ENCODE assay signal across 17 cellular contexts in genomic region chr4:154208424-154208823, GRCh38.
DNase-seq lines count a peak whose midpoint lies in the region; ATAC-seq and TF ChIP-seq lines count a peak whose summit lies in the region.
"Had no signal": no experiment of that assay in that cellular context is flagged by ENCODE, and none has a peak within 500 bp of the region (broad histone marks: within the 10 kb centered on the region; RNA-seq: fewer than 3 reads in every experiment).

No MANE protein-coding gene starts in this region.

- no peak overlapping the region for H2AFZ ChIP-seq in HCT116 (ENCODE audit: low read depth, low read length, poor library complexity, severe bottlenecking)

- H3K27me3 ChIP-seq in HCT116 (ENCODE audit: insufficient read depth, low read length) = no peaks in the 10 kb centered on the region
- H3K27me3 ChIP-seq in SJCRH30 = no peaks in the 10 kb centered on the region
- no peaks in the 10 kb centered on the region for H3K27me3 ChIP-seq in iPS DF 6.9 (ENCODE audit: control insufficient read depth, insufficient read depth, low read length)
- H3K27me3 ChIP-seq: uterus had no signal

- H3K4me3 ChIP-seq in HCT116 (replicated peaks in 1 of 2; ENCODE audit: low read depth in 1 of 2, low read length in 2 of 2) = no peak overlapping the region
- no peak overlapping the region for H3K4me3 ChIP-seq in SJCRH30
- no peak overlapping the region for H3K4me3 ChIP-seq in iPS DF 6.9 (ENCODE audit: low read length)
- H3K4me3 ChIP-seq: uterus had no signal

- H3K36me3 ChIP-seq in HCT116 (ENCODE audit: control insufficient read depth in 1 of 2, insufficient read depth in 2 of 2, low read length in 2 of 2) = no peaks in the 10 kb centered on the region
- H3K36me3 ChIP-seq in SJCRH30 = no peaks in the 10 kb centered on the region
- no peaks in the 10 kb centered on the region for H3K36me3 ChIP-seq in iPS DF 6.9 (ENCODE audit: control insufficient read depth, insufficient read depth, low read length)
- H3K36me3 ChIP-seq: uterus had no signal

- H4K20me1 ChIP-seq in HCT116 (ENCODE audit: insufficient read depth) = no peaks in the 10 kb centered on the region

- no peak for TF ChIP-seq CTCF in HCT116 (IDR thresholded peaks at IDR 0.05 in 2 of 3, conservative IDR thresholded peaks at IDR 0.05 in 1 of 3; ENCODE audit: borderline replicate concordance in 1 of 3, insufficient read depth in 1 of 3, low read depth in 2 of 3, low read length in 2 of 3)

- WGBS in iPS DF 6.9 (ENCODE audit: insufficient coverage, insufficient read length) = no CpG with 5 or more reads among the region's 5 CpGs

- no peak overlapping the region for H3K9ac ChIP-seq in HCT116 (ENCODE audit: low read length)

- H3K4me1 ChIP-seq in HCT116 (ENCODE audit: control insufficient read depth in 1 of 2, insufficient read depth in 2 of 2, low read length in 2 of 2) (peaks cover 0 to 9% of the 10 kb centered on the region in 2 experiments; a peak in 2 of 4 replicates), SJCRH30 (no peaks in the 10 kb centered on the region), iPS DF 6.9 (ENCODE audit: control insufficient read depth, insufficient read depth, low read length) (no peaks in the 10 kb centered on the region)
- H3K4me1 ChIP-seq: uterus had no signal

- ATAC-seq in HCT116 (peak; percentile 78), sciatic nerve (no peak), HG02798 (IDR thresholded peaks at IDR 0.05; ENCODE audit: poor library complexity, unreplicated experiment) (no peak), GM18867 (IDR thresholded peaks at IDR 0.05; ENCODE audit: unreplicated experiment) (no peak)

- H3K9me3 ChIP-seq in HCT116 (ENCODE audit: control insufficient read depth in 1 of 2, insufficient read depth in 1 of 2, low read depth in 1 of 2, low read length in 2 of 2) = no peaks in the 10 kb centered on the region
- no peaks in the 10 kb centered on the region for H3K9me3 ChIP-seq in SJCRH30 (replicated peaks)
- no peaks in the 10 kb centered on the region for H3K9me3 ChIP-seq in iPS DF 6.9 (ENCODE audit: control insufficient read depth, insufficient read depth, low read length)
- H3K9me3 ChIP-seq: uterus had no signal

- DNase-seq in AG20443 (ENCODE audit: low spot score) (peak; percentile 57), HCT116 (ENCODE audit: low read depth, low spot score) (peak; percentile 34), SJCRH30 (peak; percentile 6 to 9), iPS DF 6.9 (ENCODE audit: low read depth, low spot score) (peak; percentile 13), dedifferentiated amniotic fluid mesenchymal stem cell (ENCODE audit: extremely low spot score) (no peak), sciatic nerve (ENCODE audit: low spot score) (no peak)
- DNase-seq: activated CD8-positive, alpha-beta memory T cell treated with anti-CD3 and anti-CD28 coated beads for 24 hours; caudate nucleus; effector CD8-positive, alpha-beta T cell; HCEC 1CT; NCI-H2029 treated with DMSO at 0.1 percent for 48 hours; NCI-H526; nephron progenitor cell; stimulated activated CD4-positive, alpha-beta T cell treated with anti-CD3 and anti-CD28 coated beads, Interleukin-12 subunit alpha, Interleukin-12 subunit beta, amount 100 ng/mL, for 4 hours; uterus had no signal

- no peaks in the 10 kb centered on the region for H3K79me2 ChIP-seq in HCT116 (ENCODE audit: insufficient read depth, low read length)

- no peaks in the 10 kb centered on the region for H3K9me2 ChIP-seq in HCT116 (ENCODE audit: insufficient read depth)

- H3K27ac ChIP-seq in HCT116 (ENCODE audit: low read depth, low read length) (no peak overlapping the region), SJCRH30 (no peak overlapping the region), iPS DF 6.9 (ENCODE audit: low read length) (no peak overlapping the region)
- H3K27ac ChIP-seq: uterus had no signal

- CTCF ChIA-PET in HCT116 (lab: Charles Lee) = no interaction called here

- RAD21 ChIA-PET in HCT116 (lab: Charles Lee; ENCODE audit: low non-redundant PET in 1 of 2, low total read pairs in 2 of 2, uncharacterized antibody in 2 of 2, unreplicated experiment in 2 of 2) = no interaction called here

- no peak for TF ChIP-seq RAD21 in HCT116 (IDR thresholded peaks at IDR 0.05; ENCODE audit: low read depth)

- no TSS peak for BruUV-seq in HCT116 (replicated peaks; lab: Mats Ljungman, UMichigan)

- no peak for TF ChIP-seq POLR2A in HCT116 (IDR thresholded peaks at IDR 0.05; ENCODE audit: borderline replicate concordance, extremely low read depth, insufficient read depth, insufficient read length)

- POLR2A ChIA-PET in HCT116 (lab: Charles Lee) = no interaction called here

- H3K4me2 ChIP-seq in HCT116 (ENCODE audit: low read length) = peak overlapping the region; percentile 8; the same call in 1 of the 2 replicates

- intact Hi-C loops in HCT116 (cut with micrococcal nuclease) = no loop called here
- intact Hi-C loops in sciatic nerve (cut with DNase I) = no loop called here

TF ChIP-seq in HCT116, 20 proteins besides CTCF, POLR2A, EP300 and RAD21:
- TF ChIP-seq SRF (IDR thresholded peaks at IDR 0.05; ENCODE audit: low read depth) (no peak), ZNF274 (IDR thresholded peaks at IDR 0.05; ENCODE audit: low read depth, low read length) (no peak), EZH2 (IDR thresholded peaks at IDR 0.05) (no peak), YY1 (IDR thresholded peaks at IDR 0.05; ENCODE audit: extremely low read depth, insufficient replicate concordance, low read depth, low read length) (no peak), CBX3 (IDR thresholded peaks at IDR 0.05; ENCODE audit: low read depth) (no peak), EGR1 (IDR thresholded peaks at IDR 0.05; ENCODE audit: low read depth) (no peak), EZH2phosphoT487 (IDR thresholded peaks at IDR 0.05; ENCODE audit: borderline replicate concordance) (no peak)

Comparison
In these comparisons a context has a peak if more than half of its experiments do, and no peak if none do; other contexts are left out.
1. DNase-seq: peak in AG20443 (single experiment), HCT116 (single experiment), SJCRH30 (2 of 2) and iPS DF 6.9 (single experiment); none in dedifferentiated amniotic fluid mesenchymal stem cell (single experiment) and sciatic nerve (single experiment).